Comparison of ENCODE assay signal across 17 cellular contexts in the genomic region with DNA sequence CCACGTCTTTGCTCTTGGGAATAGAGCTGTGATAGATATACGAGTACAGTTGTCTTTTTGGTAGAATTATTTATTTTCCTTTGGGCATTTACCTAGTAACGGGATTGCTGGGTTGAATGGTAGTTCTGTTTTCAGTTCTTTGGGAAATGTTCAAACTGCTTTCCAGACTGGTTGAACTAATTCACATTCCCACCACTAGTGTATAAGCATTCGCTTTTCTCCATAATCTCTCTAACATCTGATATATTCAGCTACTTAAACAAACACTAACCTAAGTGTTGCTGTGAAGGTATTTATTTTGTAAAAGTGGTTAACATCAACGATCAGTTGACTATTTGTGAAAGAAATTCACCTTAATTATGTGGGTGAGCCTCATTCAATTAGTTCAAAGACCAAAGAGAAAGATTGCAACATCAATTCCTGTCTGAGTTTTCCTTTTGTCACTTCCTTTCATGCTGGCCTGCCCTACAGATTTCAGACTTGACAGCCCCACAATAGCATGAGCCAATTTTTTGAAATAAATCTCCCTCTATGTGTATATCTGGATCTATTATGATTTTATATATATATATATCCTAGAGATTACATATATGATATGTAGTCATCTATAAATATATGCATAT. TPM values are rescaled to one million over a fixed set of nuclear protein-coding genes. Genes with fewer than 3 reads are reported as not detected.
DNase-seq lines count a peak whose midpoint lies in the region; ATAC-seq, FAIRE-seq and TF ChIP-seq lines count a peak whose summit lies in the region.
"Had no signal": no experiment of that assay in that cellular context is flagged by ENCODE, and none has a peak within 500 bp of the region (broad histone marks: within the 10 kb centered on the region; RNA-seq: fewer than 3 reads in every experiment).

No MANE protein-coding gene starts in this region.

- H3K79me1 ChIP-seq in H9 (ENCODE audit: insufficient read depth, low read depth, low read length, poor library complexity, severe bottlenecking), result no peaks in the 10 kb centered on the region

- no peaks in the 10 kb centered on the region for H4K20me1 ChIP-seq in H9 (ENCODE audit: control insufficient read depth, insufficient read depth, insufficient read length)
- H4K20me1 ChIP-seq in K562 (replicated peaks; ENCODE audit: control insufficient read depth, insufficient read depth, low read length), result no peaks in the 10 kb centered on the region

- no peaks in the 10 kb centered on the region for H3K23me2 ChIP-seq in H9 (ENCODE audit: insufficient read length, low read depth, low read length, poor library complexity, severe bottlenecking)

- no peak for ATAC-seq in K562
- no peak for ATAC-seq in GM21825 (IDR thresholded peaks at IDR 0.05; ENCODE audit: unreplicated experiment)
- ATAC-seq: heart left ventricle had no signal

- H3K27me3 ChIP-seq in H9 (ENCODE audit: insufficient read depth, low read length) (no peaks in the 10 kb centered on the region), K562 (ENCODE audit: control insufficient read depth in 2 of 2, insufficient read depth in 2 of 2, low read length in 2 of 2) (no peaks in the 10 kb centered on the region)
- H3K27me3 ChIP-seq: heart left ventricle had no signal

- no peak overlapping the region for H4K91ac ChIP-seq in H9 (ENCODE audit: insufficient read length, low read depth, low read length)

- no peak for TF ChIP-seq POLR2A in K562 (conservative IDR thresholded peaks at IDR 0.05)

- no peak overlapping the region for H3K4me3 ChIP-seq in K562
- H3K4me3 ChIP-seq: heart left ventricle had no signal

- no peak overlapping the region for H3K14ac ChIP-seq in H9 (ENCODE audit: insufficient read depth, low read length)

- no peak overlapping the region for H3K4me3 Mint-ChIP-seq in H9
- H3K4me3 Mint-ChIP-seq: activated naive CD4-positive, alpha-beta T cell treated with anti-CD3 and anti-CD28 coated beads, Interleukin-2, amount 50 U/mL, for 24 hours; central memory CD8-positive, alpha-beta T cell had no signal

- H2AK5ac ChIP-seq in H9 (ENCODE audit: insufficient read length, low read length), result no peak overlapping the region

- H3K4me1 ChIP-seq in H9 (ENCODE audit: insufficient read depth, low read length), result no peaks in the 10 kb centered on the region
- no peaks in the 10 kb centered on the region; a peak in 1 of 5 replicates for H3K4me1 ChIP-seq in K562 (replicated peaks in 1 of 2; ENCODE audit: control insufficient read depth in 2 of 2, insufficient read depth in 2 of 2, low read length in 2 of 2)

- H3K23ac ChIP-seq in H9 (ENCODE audit: insufficient read length, low read depth, low read length), result no peak overlapping the region

- H3K4ac ChIP-seq in H9 (ENCODE audit: low read depth, low read length), result no peak overlapping the region

- FAIRE-seq in K562 (lab: Jason Lieb, UNC), result no peak
- FAIRE-seq: endometrium had no signal

- no peak overlapping the region for H3T11ph ChIP-seq in H9 (ENCODE audit: low read length)

- H3K27ac Mint-ChIP-seq in H9, result no peak overlapping the region
- H3K27ac Mint-ChIP-seq: activated naive CD4-positive, alpha-beta T cell treated with anti-CD3 and anti-CD28 coated beads, Interleukin-2, amount 50 U/mL, for 24 hours had no signal

- intact Hi-C loops in K562 (cut with micrococcal nuclease) (no loop called here), head of caudate nucleus (cut with DNase I) (no loop called here)

- POLR2A ChIA-PET in K562 (lab: Yijun Ruan, JAX), result no interaction called here

- in situ Hi-C loops in K562 (cut with MboI), result no loop called here

- H3K79me2 ChIP-seq in H9 (ENCODE audit: insufficient read depth, low read length), result no peaks in the 10 kb centered on the region
- H3K79me2 ChIP-seq in K562 (ENCODE audit: control insufficient read depth, insufficient read depth, low read length), result no peaks in the 10 kb centered on the region

- H2BK12ac ChIP-seq in H9 (ENCODE audit: insufficient read length, low read depth, low read length), result no peak overlapping the region

- no peaks in the 10 kb centered on the region for H3K27me3 Mint-ChIP-seq in H9 (ENCODE audit: low read depth)
- H3K27me3 Mint-ChIP-seq: activated naive CD4-positive, alpha-beta T cell treated with anti-CD3 and anti-CD28 coated beads, Interleukin-2, amount 50 U/mL, for 24 hours; central memory CD8-positive, alpha-beta T cell had no signal

- no peak for TF ChIP-seq RAD21 in K562 (CRISPR knock-in tag; conservative IDR thresholded peaks at IDR 0.05 in 1 of 2, IDR thresholded peaks at IDR 0.05 in 1 of 2)

- H2BK5ac ChIP-seq in H9 (ENCODE audit: insufficient read length, low read length), result no peak overlapping the region

- no peaks in the 10 kb centered on the region for H3K36me3 ChIP-seq in K562 (ENCODE audit: control insufficient read depth, insufficient read depth, low read length)
- H3K36me3 ChIP-seq: heart left ventricle had no signal

- BruUV-seq in K562 (replicated peaks; lab: Mats Ljungman, UMichigan), result no TSS peak

- no CpG with 5 or more reads among the region's 5 CpGs for WGBS in H9 (ENCODE audit: extremely low coverage, insufficient read length, low lambda C conversion rate)
- WGBS in K562 (ENCODE audit: insufficient coverage, low coverage, missing lambda C conversion rate), result 23% methylated on average over 5 of the region's 5 CpGs

- no peak overlapping the region for H2BK120ac ChIP-seq in H9 (ENCODE audit: low read depth, low read length, poor library complexity, severe bottlenecking)

- no peak overlapping the region for H3K4me2 ChIP-seq in H9 (ENCODE audit: insufficient read depth, insufficient read length, low read length)
- H3K4me2 ChIP-seq in K562 (ENCODE audit: insufficient read depth, low read length), result no peak overlapping the region

- no peak overlapping the region for H3K18ac ChIP-seq in H9 (ENCODE audit: insufficient read length, low read depth, low read length)

- no peak overlapping the region for H2BK15ac ChIP-seq in H9 (ENCODE audit: low read depth, low read length)

- H4K5ac ChIP-seq in H9 (ENCODE audit: insufficient read length, low read depth, low read length), result no peak overlapping the region

- no peaks in the 10 kb centered on the region for H3K9me1 ChIP-seq in K562 (ENCODE audit: control insufficient read depth, insufficient read depth, low read length)

- H3K9ac ChIP-seq in H9 (ENCODE audit: extremely low read depth, insufficient read length, low read length) (no peak overlapping the region), K562 (ENCODE audit: insufficient read depth in 1 of 2, low read depth in 2 of 2, low read length in 2 of 2) (no peak overlapping the region)

- H3K56ac ChIP-seq in H9 (ENCODE audit: insufficient read length, low read depth, low read length), result no peak overlapping the region

- CTCF ChIA-PET in K562 (lab: Yijun Ruan, JAX; ENCODE audit: low intra/inter-chr PET ratio), result no interaction called here

- H3K27ac ChIP-seq in H9 (ENCODE audit: insufficient read length, low read depth, low read length) (no peak overlapping the region), K562 (ENCODE audit: extremely low read depth, low read depth, low read length) (no peak overlapping the region)
- H3K27ac ChIP-seq: heart left ventricle had no signal

- TF ChIP-seq CTCF in H9 (conservative IDR thresholded peaks at IDR 0.05) (peak; percentile 33; the same call in 2 of the 3 replicates), K562 (IDR thresholded peaks at IDR 0.05 in 2 of 3, conservative IDR thresholded peaks at IDR 0.05 in 1 of 3; ENCODE audit: insufficient read depth in 2 of 3, low read depth in 1 of 3, low read length in 3 of 3) (no peak)

- H4K8ac ChIP-seq in H9 (replicated peaks; ENCODE audit: insufficient read length, low read depth, low read length), result no peak overlapping the region

- DNase-seq in H9 (no peak), NOMO-1 (lab: John Stamatoyannopoulos, UW; ENCODE audit: unreplicated experiment in 2 of 2) (peak; percentile 56 to 82), K562 (ENCODE audit: extremely low read depth in 1 of 4, low spot score in 3 of 4) (no peak), lung microvascular endothelial cell (ENCODE audit: low read depth in 2 of 2) (peak; percentile 55 to 81), EL (no peak), head of caudate nucleus (no peak), putamen (ENCODE audit: low spot score) (no peak)
- DNase-seq: activated T-cell treated with anti-CD3 and anti-CD28 coated beads for 4 hours, C1 segment of cervical spinal cord, DMS79, GOT3, heart left ventricle, NCI-H1092 had no signal

- no peak overlapping the region for H2BK20ac ChIP-seq in H9 (ENCODE audit: low read depth, low read length, poor library complexity, severe bottlenecking)

- H3K9me3 ChIP-seq in H9 (ENCODE audit: control insufficient read depth, low read depth, low read length) (no peaks in the 10 kb centered on the region), K562 (replicated peaks; ENCODE audit: control insufficient read depth, insufficient read depth, low read depth, low read length) (no peaks in the 10 kb centered on the region)
- H3K9me3 ChIP-seq: heart left ventricle had no signal

- no peak for TF ChIP-seq EP300 in K562 (IDR thresholded peaks at IDR 0.05; ENCODE audit: low read length)

- H3K9me3 Mint-ChIP-seq in H9, result no peaks in the 10 kb centered on the region
- H3K9me3 Mint-ChIP-seq: activated naive CD4-positive, alpha-beta T cell treated with anti-CD3 and anti-CD28 coated beads, Interleukin-2, amount 50 U/mL, for 24 hours; central memory CD8-positive, alpha-beta T cell had no signal

- H3K36me3 Mint-ChIP-seq in H9 (ENCODE audit: insufficient read depth in 1 of 3, low read depth in 3 of 3), result no peaks in the 10 kb centered on the region
- H3K36me3 Mint-ChIP-seq: activated naive CD4-positive, alpha-beta T cell treated with anti-CD3 and anti-CD28 coated beads, Interleukin-2, amount 50 U/mL, for 24 hours had no signal

- H2AFZ ChIP-seq in H9 (ENCODE audit: low read length) (no peak overlapping the region), K562 (ENCODE audit: low read depth, low read length) (no peak overlapping the region)

- no peaks in the 10 kb centered on the region; a peak in 1 of 4 replicates for H3K4me1 Mint-ChIP-seq in H9
- H3K4me1 Mint-ChIP-seq: central memory CD8-positive, alpha-beta T cell had no signal

RNA-seq across cellular contexts. Expression of a gene that starts 26.7 kb away (rescaled TPM):
- 2.0 and 3.2 TPM in 2 replicates for total RNA-seq in H9 (2021)
- 5.0 and 6.0 TPM in 2 replicates for total RNA-seq in K562 (2011; cell fraction: chromatin; rRNA removed; ENCODE audit: low replicate concordance)
- 3.9 and 4.0 TPM in 2 replicates for total RNA-seq in K562 (2011; cell fraction: nucleolus; rRNA removed)
- 3.6 and 4.4 TPM in 2 replicates for total RNA-seq in K562 (2011; cell fraction: nucleoplasm; rRNA removed)
- total RNA-seq in K562 (2014; rRNA removed), result 6.6 and 7.3 TPM in 2 replicates
- 6.3 and 7.6 TPM in 2 replicates for total RNA-seq in K562 (2014; rRNA removed; fragmentation: Illumina TruSeq; extraction: Trizol)
- total RNA-seq in K562 (2015; rRNA removed; fragmentation: Illumina TruSeq; extraction: Trizol), result 7.0 and 7.8 TPM in 2 replicates
- total RNA-seq in K562 (2021), result 5.9 and 6.1 TPM in 2 replicates
- polyA plus RNA-seq in K562 (2011; rRNA removed), result 1.7 and 3.1 TPM in 2 replicates
- 3.6 and 4.4 TPM in 2 replicates for polyA plus RNA-seq in K562 (2011; cell fraction: cytosol; rRNA removed)
- 3.0 and 4.0 TPM in 2 replicates for polyA plus RNA-seq in K562 (2011; cell fraction: nucleus; rRNA removed)
- 5.8 and 10.6 TPM in 2 replicates for polyA plus RNA-seq in K562 (2012)
- polyA plus RNA-seq in K562 (2014; fragmentation: Illumina TruSeq; extraction: Trizol), result 6.2 and 8.3 TPM in 2 replicates
- polyA plus RNA-seq in K562 (2014; fragmentation: Nextera tagmentation; extraction: Ambion mirVana), result 1 to 10 TPM; 3.8 to 5.5 TPM
- polyA plus RNA-seq in K562 (2014; rRNA removed), result 5.4 and 6.6 TPM in 2 replicates
- polyA minus RNA-seq in K562 (2011; rRNA and poly(A)+ RNA removed), result 4.8 and 6.1 TPM in 2 replicates
- 1.0 and 1.4 TPM in 2 replicates for polyA minus RNA-seq in K562 (2011; cell fraction: cytosol; rRNA and poly(A)+ RNA removed)
- polyA minus RNA-seq in K562 (2011; cell fraction: nucleus; rRNA and poly(A)+ RNA removed), result 4.8 and 8.7 TPM in 2 replicates
- 1.8 and 2.6 TPM in 2 replicates for total RNA-seq in lung microvascular endothelial cell

Comparison
In these comparisons a context has a peak if more than half of its experiments do, and no peak if none do; other contexts are left out.
1. DNase-seq: peak in NOMO-1 (2 of 2) and lung microvascular endothelial cell (2 of 2); none in H9 (single experiment), K562 (0 of 4), EL (single experiment), head of caudate nucleus (0 of 42) and putamen (single experiment).